ENCODE assay signal across 11 cellular contexts in the genomic region with DNA sequence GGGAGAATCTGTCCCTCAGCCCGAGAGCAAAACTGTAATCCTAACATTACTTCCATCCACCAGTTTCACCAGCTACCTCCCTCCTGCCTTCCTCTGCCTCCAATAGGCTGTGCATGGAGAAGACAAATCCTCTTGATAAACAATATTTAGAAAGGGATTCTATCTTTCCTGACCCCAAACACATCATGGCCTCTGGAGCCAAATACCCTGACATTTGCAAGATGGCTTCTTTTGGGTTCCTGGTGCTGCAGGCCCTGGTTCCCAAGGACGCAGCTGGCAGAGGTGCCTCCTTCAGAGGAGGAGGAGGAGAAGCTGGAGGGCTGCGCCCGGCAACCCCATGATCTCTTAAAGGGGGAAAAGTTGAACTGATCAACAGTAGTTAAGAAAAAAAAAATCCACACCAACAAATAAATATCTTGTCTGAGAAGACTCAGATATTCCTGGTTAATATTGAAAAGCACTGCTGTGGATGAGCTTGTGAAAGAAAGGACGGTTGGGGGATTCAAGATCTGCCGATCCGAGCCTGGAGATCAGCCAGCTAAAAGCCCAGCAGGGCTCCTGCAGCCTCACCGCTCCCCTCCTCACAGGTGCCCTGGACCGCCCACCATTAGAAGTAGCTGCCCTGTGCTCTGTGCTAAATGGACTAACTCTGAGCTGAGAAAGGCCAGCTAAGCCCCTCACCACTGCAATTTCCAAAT. TPM values are rescaled to one million over a fixed set of nuclear protein-coding genes. Genes with fewer than 3 reads are reported as not detected.
DNase-seq lines count a peak whose midpoint lies in the region; ATAC-seq, FAIRE-seq and TF ChIP-seq lines count a peak whose summit lies in the region.
"Had no signal": no experiment of that assay in that cellular context is flagged by ENCODE, and none has a peak within 500 bp of the region (broad histone marks: within the 10 kb centered on the region; RNA-seq: fewer than 3 reads in every experiment).

No MANE protein-coding gene starts in this region.

- ATAC-seq in activated naive CD8-positive, alpha-beta T cell treated with anti-CD3 and anti-CD28 coated beads, Interleukin-2, amount 50 U/mL, for 24 hours = no peak
- no peak for ATAC-seq in HG02610 (IDR thresholded peaks at IDR 0.05; ENCODE audit: unreplicated experiment)

- no peaks in the 10 kb centered on the region for H3K27me3 ChIP-seq in testis

- no peaks in the 10 kb centered on the region for H3K27me3 Mint-ChIP-seq in activated naive CD4-positive, alpha-beta T cell treated with anti-CD3 and anti-CD28 coated beads, Interleukin-2, amount 50 U/mL, for 24 hours
- H3K27me3 Mint-ChIP-seq in activated naive CD8-positive, alpha-beta T cell treated with anti-CD3 and anti-CD28 coated beads, Interleukin-2, amount 50 U/mL, for 24 hours = no peaks in the 10 kb centered on the region

- intact Hi-C loops in testis (cut with DNase I; ENCODE audit: low total_unique reads) = no loop called here
- intact Hi-C loops in kidney (cut with DNase I) = no loop called here

- H3K36me3 ChIP-seq in testis (ENCODE audit: low read depth, missing control alignments) = no peaks in the 10 kb centered on the region
- H3K36me3 ChIP-seq in kidney (ENCODE audit: control insufficient read depth in 1 of 2, insufficient read depth in 2 of 2, low read length in 2 of 2) = no peaks in the 10 kb centered on the region

- TF ChIP-seq POLR2A in testis (IDR thresholded peaks at IDR 0.05) = no peak

- FAIRE-seq in kidney (lab: Jason Lieb, UNC) = no peak

- no peaks in the 10 kb centered on the region for H3K9me3 Mint-ChIP-seq in activated naive CD4-positive, alpha-beta T cell treated with anti-CD3 and anti-CD28 coated beads, Interleukin-2, amount 50 U/mL, for 24 hours
- no peaks in the 10 kb centered on the region for H3K9me3 Mint-ChIP-seq in activated naive CD8-positive, alpha-beta T cell treated with anti-CD3 and anti-CD28 coated beads, Interleukin-2, amount 50 U/mL, for 24 hours
- H3K9me3 Mint-ChIP-seq: dendritic cell treated with granulocyte-macrophage colony-stimulating factor and Interleukin-4, amounts not matched to agents 40 ng/mL and 50 ng/mL, for 4 days had no signal

- H3K4me1 Mint-ChIP-seq in activated naive CD4-positive, alpha-beta T cell treated with anti-CD3 and anti-CD28 coated beads, Interleukin-2, amount 50 U/mL, for 24 hours = peaks cover 12% of the 10 kb centered on the region
- H3K4me1 Mint-ChIP-seq in activated naive CD8-positive, alpha-beta T cell treated with anti-CD3 and anti-CD28 coated beads, Interleukin-2, amount 50 U/mL, for 24 hours = peaks cover 17% of the 10 kb centered on the region

- H3K9ac ChIP-seq in kidney (ENCODE audit: low read length in 2 of 2) = no peak overlapping the region

- H3K36me3 Mint-ChIP-seq in activated naive CD4-positive, alpha-beta T cell treated with anti-CD3 and anti-CD28 coated beads, Interleukin-2, amount 50 U/mL, for 24 hours = no peaks in the 10 kb centered on the region
- no peaks in the 10 kb centered on the region for H3K36me3 Mint-ChIP-seq in activated naive CD8-positive, alpha-beta T cell treated with anti-CD3 and anti-CD28 coated beads, Interleukin-2, amount 50 U/mL, for 24 hours (ENCODE audit: low read depth)

- H3K9me3 ChIP-seq in testis = no peaks in the 10 kb centered on the region
- no peaks in the 10 kb centered on the region for H3K9me3 ChIP-seq in kidney (ENCODE audit: control insufficient read depth in 1 of 2, low read length in 2 of 2)

- H3K27ac Mint-ChIP-seq in activated naive CD4-positive, alpha-beta T cell treated with anti-CD3 and anti-CD28 coated beads, Interleukin-2, amount 50 U/mL, for 24 hours = no peak overlapping the region
- no peak overlapping the region for H3K27ac Mint-ChIP-seq in activated naive CD8-positive, alpha-beta T cell treated with anti-CD3 and anti-CD28 coated beads, Interleukin-2, amount 50 U/mL, for 24 hours
- H3K27ac Mint-ChIP-seq: dendritic cell treated with granulocyte-macrophage colony-stimulating factor and Interleukin-4, amounts not matched to agents 40 ng/mL and 50 ng/mL, for 4 days had no signal

- H3K4me1 ChIP-seq in testis (no peaks in the 10 kb centered on the region), kidney (ENCODE audit: control insufficient read depth in 1 of 2, insufficient read depth in 1 of 2, low read depth in 1 of 2, low read length in 2 of 2) (peaks cover 0 to 7% of the 10 kb centered on the region in 2 donors)

- H3K4me3 ChIP-seq in testis (no peak overlapping the region), kidney (ENCODE audit: low read length in 2 of 2) (no peak overlapping the region)

- no peak for DNase-seq in activated naive CD4-positive, alpha-beta T cell treated with Interleukin-2 at 50 U/mL for 16 hours
- peak; percentile 64 for DNase-seq in NCI-H2171 treated with DMSO at 0.1 percent for 48 hours (lab: John Stamatoyannopoulos, UW)
- no peak for DNase-seq in activated naive CD8-positive, alpha-beta T cell treated with anti-CD3 and anti-CD28 coated beads, Interleukin-2, amount 50 U/mL, for 24 hours
- DNase-seq in testis = peak; percentile 15
- DNase-seq in kidney = no peak
- no peak for DNase-seq in GOT3 (lab: John Stamatoyannopoulos, UW)
- DNase-seq: activated CD4-positive, CD25-positive, alpha-beta regulatory T cell treated with anti-CD3 and anti-CD28 coated beads, Interleukin-2, amount 50 U/mL, for 72 hours; stimulated activated CD4-positive, alpha-beta T cell treated with anti-CD3 and anti-CD28 coated beads, Interleukin-4, amount 100 ng/mL, for 4 hours had no signal

- TF ChIP-seq CTCF in testis (IDR thresholded peaks at IDR 0.05) (no peak), kidney (IDR thresholded peaks at IDR 0.05; ENCODE audit: borderline replicate concordance, extremely low read depth, insufficient read depth) (no peak)

- H3K27ac ChIP-seq in testis = no peak overlapping the region
- H3K27ac ChIP-seq in kidney (ENCODE audit: low read depth in 2 of 2, low read length in 2 of 2) = no peak overlapping the region

- WGBS in testis, 2 donors = 71 to 81% methylated on average over 9 of the region's 9 CpGs

- H3K4me3 Mint-ChIP-seq in activated naive CD4-positive, alpha-beta T cell treated with anti-CD3 and anti-CD28 coated beads, Interleukin-2, amount 50 U/mL, for 24 hours = peak overlapping the region; percentile 77
- peak overlapping the region; percentile 84 for H3K4me3 Mint-ChIP-seq in activated naive CD8-positive, alpha-beta T cell treated with anti-CD3 and anti-CD28 coated beads, Interleukin-2, amount 50 U/mL, for 24 hours

RNA-seq across cellular contexts. Expression of a gene that starts 51.0 kb away (rescaled TPM):
- 1 to 10 TPM; 1.1 to 1.4 TPM for total RNA-seq in testis
- 0.69 TPM for polyA plus RNA-seq in testis (ENCODE audit: insufficient read depth, low read depth, low replicate concordance)
- 0.13 TPM for total RNA-seq in kidney
- polyA plus RNA-seq in kidney (ENCODE audit: insufficient read depth, low read depth, low replicate concordance) = not detected

Comparison
In these comparisons a context has a peak if more than half of its experiments do, and no peak if none do; other contexts are left out.
1. DNase-seq: peak in NCI-H2171 treated with DMSO at 0.1 percent for 48 hours (single experiment) and testis (single experiment); none in activated naive CD4-positive, alpha-beta T cell treated with Interleukin-2 at 50 U/mL for 16 hours (single experiment), activated naive CD8-positive, alpha-beta T cell treated with anti-CD3 and anti-CD28 coated beads, Interleukin-2, amount 50 U/mL, for 24 hours (single experiment), kidney (single experiment) and GOT3 (single experiment).